In the genomic region with DNA sequence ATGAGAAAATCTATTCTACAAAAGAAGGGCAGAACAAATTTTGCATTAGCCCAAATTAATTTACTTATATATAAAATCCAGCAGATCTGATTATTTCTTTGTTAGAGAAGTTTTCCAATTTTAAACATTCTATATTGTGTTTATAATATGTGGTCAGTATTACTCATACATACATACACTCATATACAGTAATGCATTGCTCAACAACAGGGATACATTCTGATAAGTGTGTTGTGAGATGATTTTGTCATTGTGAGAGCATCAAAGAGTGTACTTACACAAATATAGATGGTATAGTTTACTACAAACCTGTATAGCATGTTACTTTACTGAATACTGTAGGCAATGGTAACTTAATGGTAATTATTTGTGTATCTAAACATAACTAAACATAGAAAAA, we compare ENCODE assay signal across 16 cellular contexts.
DNase-seq lines count a peak whose midpoint lies in the region; ATAC-seq and TF ChIP-seq lines count a peak whose summit lies in the region.
"Had no signal": no experiment of that assay in that cellular context is flagged by ENCODE, and none has a peak within 500 bp of the region (broad histone marks: within the 10 kb centered on the region; RNA-seq: fewer than 3 reads in every experiment).

No MANE protein-coding gene starts in this region.

- in situ Hi-C loops in gastrocnemius medialis (cut with MboI; ENCODE audit: low sequenced_read_pairs in 4 of 4): no loop called here

- no peak overlapping the region for H3K23ac ChIP-seq in mesenchymal stem cell (ENCODE audit: low read length in 2 of 2)

- POLR2A ChIA-PET in PC-3 (lab: Charles Lee; ENCODE audit: unreplicated experiment): no interaction called here

- no peak overlapping the region for H2BK12ac ChIP-seq in mesenchymal stem cell (ENCODE audit: low read length in 2 of 2)

- no peak overlapping the region for H3K14ac ChIP-seq in mesenchymal stem cell (ENCODE audit: low read length in 2 of 2)

- H3K4me3 ChIP-seq in PC-3 (ENCODE audit: low read length) (no peak overlapping the region), epithelial cell of esophagus (ENCODE audit: low read length) (no peak overlapping the region), mesenchymal stem cell (ENCODE audit: insufficient read depth in 1 of 2, low read depth in 1 of 2, low read length in 2 of 2) (no peak overlapping the region), upper lobe of right lung (no peak overlapping the region), gastrocnemius medialis (no peak overlapping the region)

- DNase-seq in HCEC 1CT (peak; percentile 4), PC-3 (peak; percentile 60), epithelial cell of esophagus (ENCODE audit: low read depth) (peak; percentile 64), mesenchymal stem cell (peak; percentile 15), upper lobe of right lung (no peak), gastrocnemius medialis (no peak)
- DNase-seq: ACHN; Caco-2; CD4-positive, alpha-beta T cell; DMS153; DMS79; GF-D8; GOT3; H7 had no signal

- peak; percentile 49 for ATAC-seq in PC-3
- no peak for ATAC-seq in upper lobe of right lung
- ATAC-seq in HG02852 (IDR thresholded peaks at IDR 0.05; ENCODE audit: unreplicated experiment): no peak
- no peak for ATAC-seq in gastrocnemius medialis

- no peak overlapping the region for H3K4ac ChIP-seq in mesenchymal stem cell (ENCODE audit: low read depth in 1 of 2, low read length in 2 of 2)

- H2AK5ac ChIP-seq in mesenchymal stem cell (ENCODE audit: low read length, severe bottlenecking): no peak overlapping the region

- TF ChIP-seq CTCF in PC-3 (conservative IDR thresholded peaks at IDR 0.05; ENCODE audit: low read depth, low read length) (no peak), epithelial cell of esophagus (IDR thresholded peaks at IDR 0.05; ENCODE audit: insufficient read depth, low read depth, low read length, missing control alignments) (no peak), upper lobe of right lung (IDR thresholded peaks at IDR 0.05) (no peak), gastrocnemius medialis (IDR thresholded peaks at IDR 0.05 in 4 of 5, conservative IDR thresholded peaks at IDR 0.05 in 1 of 5) (no peak)

- no peak overlapping the region for H4K8ac ChIP-seq in mesenchymal stem cell (ENCODE audit: low read length)

- H3K79me1 ChIP-seq in mesenchymal stem cell (replicated peaks; ENCODE audit: low read length, poor library complexity, severe bottlenecking): no peaks in the 10 kb centered on the region

- H2BK5ac ChIP-seq in mesenchymal stem cell (ENCODE audit: low read depth, low read length, poor library complexity, severe bottlenecking): no peak overlapping the region

- H3K9me2 ChIP-seq in PC-3 (replicated peaks; ENCODE audit: low read length): no peaks in the 10 kb centered on the region

- H3K27me3 ChIP-seq in PC-3 (ENCODE audit: low read length) (no peaks in the 10 kb centered on the region), mesenchymal stem cell (ENCODE audit: control insufficient read depth in 1 of 2, insufficient read depth in 1 of 2, low read length in 2 of 2) (no peaks in the 10 kb centered on the region), upper lobe of right lung (no peaks in the 10 kb centered on the region), gastrocnemius medialis (no peaks in the 10 kb centered on the region)

- H3K36me3 ChIP-seq in PC-3 (ENCODE audit: low read depth, low read length) (no peaks in the 10 kb centered on the region), mesenchymal stem cell (ENCODE audit: control insufficient read depth in 1 of 2, insufficient read depth in 2 of 2, low read depth in 1 of 2, low read length in 2 of 2) (no peaks in the 10 kb centered on the region), upper lobe of right lung (no peaks in the 10 kb centered on the region), gastrocnemius medialis (no peaks in the 10 kb centered on the region)

- H3K9ac ChIP-seq in PC-3 (ENCODE audit: low read length): no peak overlapping the region
- H3K9ac ChIP-seq in mesenchymal stem cell (ENCODE audit: low read length): no peak overlapping the region

- no peaks in the 10 kb centered on the region for H3K9me3 ChIP-seq in PC-3 (ENCODE audit: low read length)
- no peaks in the 10 kb centered on the region for H3K9me3 ChIP-seq in mesenchymal stem cell (ENCODE audit: control insufficient read depth, low read length)
- H3K9me3 ChIP-seq in upper lobe of right lung: no peaks in the 10 kb centered on the region
- H3K9me3 ChIP-seq in gastrocnemius medialis: no peaks in the 10 kb centered on the region
- H3K9me3 ChIP-seq: Caco-2 had no signal

- no peaks in the 10 kb centered on the region for H3K79me2 ChIP-seq in PC-3 (ENCODE audit: low read length)

- H3F3A ChIP-seq in PC-3 (ENCODE audit: low read length, unreplicated experiment): no peaks in the 10 kb centered on the region

- H2BK120ac ChIP-seq in mesenchymal stem cell (ENCODE audit: low read depth, low read length): no peak overlapping the region

- intact Hi-C loops in PC-3 (cut with micrococcal nuclease): no loop called here
- intact Hi-C loops in upper lobe of right lung (cut with DNase I): no loop called here
- intact Hi-C loops in gastrocnemius medialis (cut with DNase I; ENCODE audit: low total_unique reads): no loop called here

- H3K27ac ChIP-seq in PC-3 (ENCODE audit: low read length) (no peak overlapping the region), mesenchymal stem cell (ENCODE audit: low read length, poor library complexity, severe bottlenecking) (no peak overlapping the region), upper lobe of right lung (no peak overlapping the region), gastrocnemius medialis (no peak overlapping the region)
- H3K27ac ChIP-seq: C4-2B had no signal

- H2BK15ac ChIP-seq in mesenchymal stem cell (ENCODE audit: low read depth, poor library complexity, severe bottlenecking): no peak overlapping the region

- BruUV-seq in PC-3 (replicated peaks; lab: Mats Ljungman, UMichigan): no TSS peak

- no peak overlapping the region for H4K91ac ChIP-seq in mesenchymal stem cell (ENCODE audit: low read length)

- no peak overlapping the region for H3K18ac ChIP-seq in mesenchymal stem cell (ENCODE audit: low read depth in 1 of 2, low read length in 2 of 2)

- H3K4me1 ChIP-seq in PC-3 (ENCODE audit: insufficient read depth, low read length): peaks cover 20% of the 10 kb centered on the region
- H3K4me1 ChIP-seq in mesenchymal stem cell (ENCODE audit: control insufficient read depth, insufficient read depth, low read depth, low read length): peaks cover 1% of the 10 kb centered on the region
- no peaks in the 10 kb centered on the region for H3K4me1 ChIP-seq in upper lobe of right lung
- H3K4me1 ChIP-seq in gastrocnemius medialis: no peaks in the 10 kb centered on the region
- H3K4me1 ChIP-seq: Caco-2 had no signal

- TF ChIP-seq POLR2A in gastrocnemius medialis (IDR thresholded peaks at IDR 0.05): no peak

- H4K20me1 ChIP-seq in PC-3 (ENCODE audit: low read length): no peaks in the 10 kb centered on the region

- CTCF ChIA-PET in PC-3 (lab: Charles Lee): no interaction called here

- no peak overlapping the region for H2AFZ ChIP-seq in PC-3 (ENCODE audit: low read length)
- no peak overlapping the region for H2AFZ ChIP-seq in mesenchymal stem cell (ENCODE audit: low read depth, low read length)

- H3K4me2 ChIP-seq in PC-3 (ENCODE audit: low read length) (no peak overlapping the region), mesenchymal stem cell (ENCODE audit: low read length, poor library complexity, severe bottlenecking) (no peak overlapping the region)

Comparison
In these comparisons a context has a peak if more than half of its experiments do, and no peak if none do; other contexts are left out.
1. DNase-seq: peak in HCEC 1CT (single experiment), PC-3 (single experiment), epithelial cell of esophagus (single experiment) and mesenchymal stem cell (single experiment); none in upper lobe of right lung (single experiment) and gastrocnemius medialis (0 of 2).